1 cellular context compared by ENCODE assay signal in genomic region chr2:43839776-43840564, GRCh38.
TF ChIP-seq lines count a peak whose summit lies in the region.

No MANE protein-coding gene starts in this region.

TF ChIP-seq in HepG2, 621 proteins besides CTCF, POLR2A, EP300 and RAD21 (continued from another document):
- TF ChIP-seq ZBTB38 (CRISPR knock-in tag; IDR thresholded peaks at IDR 0.05), result peak; percentile 60; the same call in 1 of the 2 replicates
- no peak for TF ChIP-seq ZNF781 (CRISPR knock-in tag; IDR thresholded peaks at IDR 0.05; ENCODE audit: borderline replicate concordance, not compliant biosample characterization)
- no peak for TF ChIP-seq ZNF292 (CRISPR knock-in tag; IDR thresholded peaks at IDR 0.05; ENCODE audit: borderline replicate concordance, low read depth)
- TF ChIP-seq ZNF724P (CRISPR knock-in tag; IDR thresholded peaks at IDR 0.05; ENCODE audit: borderline replicate concordance), result no peak
- TF ChIP-seq ZNF136 (CRISPR knock-in tag; IDR thresholded peaks at IDR 0.05; ENCODE audit: low read depth), result 0 out of 2 replicates have a peak, but pooled peaks have one; percentile 32
- TF ChIP-seq SSRP1 (CRISPR knock-in tag; IDR thresholded peaks at IDR 0.05), result no peak
- no peak for TF ChIP-seq ZNF235 (CRISPR knock-in tag; IDR thresholded peaks at IDR 0.05; ENCODE audit: borderline replicate concordance)
- TF ChIP-seq ZNF792 (CRISPR knock-in tag; IDR thresholded peaks at IDR 0.05), result no peak
- TF ChIP-seq ZNF720 (CRISPR knock-in tag; IDR thresholded peaks at IDR 0.05), result no peak
- no peak for TF ChIP-seq PRDM15 (CRISPR knock-in tag; IDR thresholded peaks at IDR 0.05)
